Comparison of ENCODE assay signal across 10 cellular contexts in the genomic region with DNA sequence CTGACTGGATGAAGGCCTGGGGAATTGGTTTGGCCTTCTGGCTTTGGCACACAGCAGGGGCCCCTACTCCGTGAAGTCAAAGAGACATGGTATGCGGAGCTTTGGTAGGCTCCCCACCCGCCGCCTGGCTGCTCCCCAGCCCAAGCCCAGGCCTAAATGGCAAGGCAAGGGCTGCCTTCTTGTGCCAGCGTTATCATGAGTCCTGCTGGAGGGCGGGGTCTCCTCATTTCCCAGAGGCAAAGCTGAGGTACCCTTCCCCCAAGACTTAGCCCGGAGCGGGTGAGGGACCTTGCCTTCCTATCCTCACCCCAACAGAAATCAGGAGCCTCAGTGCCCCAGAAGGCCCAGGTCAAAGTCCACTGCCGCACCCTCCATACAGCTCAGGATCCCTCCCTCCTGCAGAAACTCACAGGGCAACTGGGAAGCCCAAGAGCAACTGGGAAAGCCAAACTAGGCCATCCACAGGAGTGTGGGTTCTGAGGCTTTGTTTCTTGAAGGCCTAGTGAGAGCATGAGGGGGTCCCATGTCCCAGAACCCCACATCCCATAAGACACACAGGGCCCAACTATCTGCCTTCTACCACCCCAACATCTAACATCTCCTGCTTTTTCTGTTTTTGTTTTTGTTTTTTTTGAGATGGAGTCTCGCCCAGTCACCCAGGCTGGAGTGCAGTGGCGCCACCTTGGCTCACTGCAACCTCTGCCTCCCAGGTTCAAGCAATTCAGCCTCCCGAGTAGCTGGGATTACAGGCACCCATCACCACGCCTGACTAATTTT. TPM values are rescaled to one million over a fixed set of nuclear protein-coding genes. Genes with fewer than 3 reads are reported as not detected.
DNase-seq lines count a peak whose midpoint lies in the region; ATAC-seq and TF ChIP-seq lines count a peak whose summit lies in the region.
"Had no signal": no experiment of that assay in that cellular context is flagged by ENCODE, and none has a peak within 500 bp of the region (broad histone marks: within the 10 kb centered on the region; RNA-seq: fewer than 3 reads in every experiment).

No MANE protein-coding gene starts in this region.

- POLR2A ChIA-PET in CD8-positive, alpha-beta memory T cell (lab: Charles Lee) = interaction anchor here (0.6 kb wide), 1 partner anchor 43 kb away, joined by 9 read pairs; no protein-coding TSS in a partner anchor
- POLR2A ChIA-PET in OCI-LY7 (lab: Charles Lee) = no interaction called here

- DNase-seq in CD8-positive, alpha-beta memory T cell = no peak
- no peak for DNase-seq in OCI-LY7 (ENCODE audit: low spot score)
- no peak for DNase-seq in endodermal cell
- no peak for DNase-seq in CD1c-positive myeloid dendritic cell (ENCODE audit: extremely low spot score)
- no peak for DNase-seq in hepatic stellate cell (ENCODE audit: low spot score)

- H3K27me3 ChIP-seq in CD8-positive, alpha-beta memory T cell (ENCODE audit: insufficient read depth, low read length, poor library complexity, severe bottlenecking) = no peaks in the 10 kb centered on the region
- H3K27me3 ChIP-seq in endodermal cell (ENCODE audit: control insufficient read depth, insufficient read depth, low read length, poor library complexity, severe bottlenecking) (no peaks in the 10 kb centered on the region), parathyroid adenoma (ENCODE audit: control insufficient read depth, insufficient read depth, low read length) (no peaks in the 10 kb centered on the region)

- peak overlapping the region; percentile 92 to 98 (median 96) for H3K27ac Mint-ChIP-seq in CD8-positive, alpha-beta memory T cell
- H3K27ac Mint-ChIP-seq in endodermal cell = peak overlapping the region; percentile 44

- no peak overlapping the region for H3K4me3 ChIP-seq in CD8-positive, alpha-beta memory T cell (ENCODE audit: low read length)
- H3K4me3 ChIP-seq in OCI-LY7 (ENCODE audit: low read depth, low read length, poor library complexity, severe bottlenecking) (no peak overlapping the region), endodermal cell (ENCODE audit: low read length) (no peak overlapping the region), parathyroid adenoma (ENCODE audit: low read depth, low read length) (peak overlapping the region; percentile 4)

- CTCF ChIA-PET in CD8-positive, alpha-beta memory T cell (lab: Charles Lee) = interaction anchor here (0.9 to 3.2 kb wide), 8 partner anchors 9 to 76 kb away, joined by 3 to 21 read pairs (median 6); partner anchors contain the start of genes PGAP3 and PNMT
- CTCF ChIA-PET in OCI-LY7 (lab: Charles Lee; ENCODE audit: unreplicated experiment) = no interaction called here

- H3K9me2 ChIP-seq in OCI-LY7 (ENCODE audit: insufficient read depth, low read length) = no peaks in the 10 kb centered on the region

- H3K9me3 Mint-ChIP-seq in CD8-positive, alpha-beta memory T cell = no peaks in the 10 kb centered on the region
- no peaks in the 10 kb centered on the region for H3K9me3 Mint-ChIP-seq in endodermal cell

- H3K4me1 Mint-ChIP-seq in CD8-positive, alpha-beta memory T cell = peaks cover 63 to 74% (median 67%) of the 10 kb centered on the region in 3 donors
- peaks cover 15% of the 10 kb centered on the region for H3K4me1 Mint-ChIP-seq in endodermal cell

- peak overlapping the region in 4 of 7 donors; percentile 47 to 79 (median 62) for H3K4me3 Mint-ChIP-seq in CD8-positive, alpha-beta memory T cell
- H3K4me3 Mint-ChIP-seq in endodermal cell = no peak overlapping the region

- H3K36me3 Mint-ChIP-seq in CD8-positive, alpha-beta memory T cell = peaks cover 10 to 18% (median 12%) of the 10 kb centered on the region in 3 donors
- H3K36me3 Mint-ChIP-seq in endodermal cell (ENCODE audit: low read depth) = peaks cover 42% of the 10 kb centered on the region

- no peak overlapping the region for H3K9ac ChIP-seq in endodermal cell (ENCODE audit: extremely low read depth, low read length, poor library complexity, severe bottlenecking)
- H3K9ac ChIP-seq in parathyroid adenoma = no peak overlapping the region

- intact Hi-C loops in OCI-LY7 (cut with micrococcal nuclease; ENCODE audit: unreplicated experiment) = no loop called here

- H3K4me2 ChIP-seq in OCI-LY7 (ENCODE audit: low read length) = no peak overlapping the region
- peak overlapping the region; percentile 62 for H3K4me2 ChIP-seq in parathyroid adenoma (ENCODE audit: low read length)

- no TSS peak for BruUV-seq in OCI-LY7 (replicated peaks; lab: Mats Ljungman, UMichigan)

- peaks cover 2% of the 10 kb centered on the region for H3K36me3 ChIP-seq in CD8-positive, alpha-beta memory T cell (ENCODE audit: insufficient read depth, low read length)
- no peaks in the 10 kb centered on the region for H3K36me3 ChIP-seq in OCI-LY7 (ENCODE audit: insufficient read depth, low read length)
- peaks cover 5% of the 10 kb centered on the region for H3K36me3 ChIP-seq in endodermal cell (ENCODE audit: control insufficient read depth, insufficient read depth, low read length)
- H3K36me3 ChIP-seq in parathyroid adenoma (ENCODE audit: control insufficient read depth, insufficient read depth, low read length) = no peaks in the 10 kb centered on the region

- no peaks in the 10 kb centered on the region for H3K9me3 ChIP-seq in CD8-positive, alpha-beta memory T cell (ENCODE audit: low read length)
- H3K9me3 ChIP-seq in OCI-LY7 (ENCODE audit: low read length) (no peaks in the 10 kb centered on the region), endodermal cell (ENCODE audit: control insufficient read depth, low read length) (no peaks in the 10 kb centered on the region), parathyroid adenoma (ENCODE audit: control insufficient read depth, low read length) (no peaks in the 10 kb centered on the region)

- H4K20me1 ChIP-seq in OCI-LY7 (ENCODE audit: insufficient read depth, low read length) = no peaks in the 10 kb centered on the region

- peaks cover 67% of the 10 kb centered on the region for H3K4me1 ChIP-seq in CD8-positive, alpha-beta memory T cell (ENCODE audit: insufficient read depth, low read length)
- H3K4me1 ChIP-seq in OCI-LY7 (ENCODE audit: insufficient read depth, low read length, poor library complexity, severe bottlenecking) (peaks cover 41% of the 10 kb centered on the region), endodermal cell (ENCODE audit: control insufficient read depth, insufficient read depth, low read length) (no peaks in the 10 kb centered on the region), parathyroid adenoma (peaks cover 38% of the 10 kb centered on the region)

- no peaks in the 10 kb centered on the region for H3K27me3 Mint-ChIP-seq in CD8-positive, alpha-beta memory T cell
- no peaks in the 10 kb centered on the region for H3K27me3 Mint-ChIP-seq in endodermal cell (ENCODE audit: insufficient read depth)

- TF ChIP-seq CTCF in OCI-LY7 (conservative IDR thresholded peaks at IDR 0.05; ENCODE audit: low read length) (peak; percentile 43; the same call in 1 of the 2 replicates), endodermal cell (conservative IDR thresholded peaks at IDR 0.05) (peak; percentile 55), parathyroid adenoma (IDR thresholded peaks at IDR 0.05) (no peak)

- ATAC-seq in GM21423 (IDR thresholded peaks at IDR 0.05; ENCODE audit: unreplicated experiment) = no peak
- no peak for ATAC-seq in GM21390 (IDR thresholded peaks at IDR 0.05; ENCODE audit: unreplicated experiment)

- WGBS in endodermal cell (ENCODE audit: insufficient coverage in 1 of 2, insufficient read length in 1 of 2), 2 experiments = 88 to 89% methylated on average over 10 to 13 of the region's 13 CpGs

- H2AFZ ChIP-seq in OCI-LY7 (ENCODE audit: low read length) = no peak overlapping the region; the same call in 1 of the 2 replicates
- H2AFZ ChIP-seq in parathyroid adenoma = no peak overlapping the region

- H3K27ac ChIP-seq in CD8-positive, alpha-beta memory T cell (ENCODE audit: low read depth, low read length) = no peak overlapping the region
- no peak overlapping the region for H3K27ac ChIP-seq in OCI-LY7 (ENCODE audit: low read depth, low read length, poor library complexity, severe bottlenecking)
- H3K27ac ChIP-seq in endodermal cell (ENCODE audit: low read depth, low read length) = no peak overlapping the region
- peak overlapping the region; percentile 91 for H3K27ac ChIP-seq in parathyroid adenoma

- no peaks in the 10 kb centered on the region for H3K79me2 ChIP-seq in OCI-LY7 (ENCODE audit: insufficient read depth, low read depth, low read length)
- H3K79me2 ChIP-seq in parathyroid adenoma = no peaks in the 10 kb centered on the region

RNA-seq across cellular contexts. Expression of gene PGAP3, which starts 9.3 kb away (rescaled TPM):
- total RNA-seq in CD8-positive, alpha-beta memory T cell = 10 to 100 TPM; 11.8 to 12.1 TPM
- 22.4 TPM for polyA plus RNA-seq in CD8-positive, alpha-beta memory T cell
- 4.5 and 8.7 TPM in 2 replicates for total RNA-seq in OCI-LY7 (2014; rRNA removed; shearing (Covaris generic))
- total RNA-seq in OCI-LY7 (2022) (9.2 and 12.4 TPM in 2 replicates), endodermal cell (10 to 100 TPM; 22.6 to 29.3 TPM)
- 12.2 TPM for polyA plus RNA-seq in endodermal cell (2013, experiment 1 of 2)
- polyA plus RNA-seq in endodermal cell (2013, experiment 2 of 2) = 11.0 TPM

RNA-seq across cellular contexts. Expression of gene PNMT, which starts 10.3 kb away (rescaled TPM):
- not detected for total RNA-seq in CD8-positive, alpha-beta memory T cell
- polyA plus RNA-seq in CD8-positive, alpha-beta memory T cell = 0.39 TPM
- total RNA-seq in OCI-LY7 (2014; rRNA removed; shearing (Covaris generic)) = not detected in 2 replicates
- total RNA-seq in OCI-LY7 (2022) = not detected in 2 replicates
- total RNA-seq in endodermal cell = 1 to 10 TPM in 1 of 2 donors, under 1 TPM in 1; 0.55 to 1.0 TPM
- 0.71 TPM for polyA plus RNA-seq in endodermal cell (2013, experiment 1 of 2)
- 0.37 TPM for polyA plus RNA-seq in endodermal cell (2013, experiment 2 of 2)
- total RNA-seq: kidney epithelial cell, urinary bladder had no signal

RNA-seq across cellular contexts. Expression of gene TCAP, which starts 13.4 kb away (rescaled TPM):
- 1 to 10 TPM in 1 of 2 experiments, under 1 TPM in 1; 0.97 to 1.6 TPM for total RNA-seq in CD8-positive, alpha-beta memory T cell
- not detected for polyA plus RNA-seq in CD8-positive, alpha-beta memory T cell
- total RNA-seq in OCI-LY7 (2014; rRNA removed; shearing (Covaris generic)) = 1.5 and 9.4 TPM in 2 replicates
- total RNA-seq in OCI-LY7 (2022) (2.7 TPM in 2 replicates), endodermal cell (1 to 10 TPM; 1.5 to 1.9 TPM)
- polyA plus RNA-seq in endodermal cell (2013, experiment 1 of 2) = 2.5 TPM
- 2.1 TPM for polyA plus RNA-seq in endodermal cell (2013, experiment 2 of 2)

RNA-seq across cellular contexts. Expression of gene ERBB2, which starts 21.3 kb away (rescaled TPM):
- 1 to 10 TPM; 3.6 to 3.9 TPM for total RNA-seq in CD8-positive, alpha-beta memory T cell
- 2.4 TPM for polyA plus RNA-seq in CD8-positive, alpha-beta memory T cell
- total RNA-seq in OCI-LY7 (2014; rRNA removed; shearing (Covaris generic)) = 5.8 and 6.5 TPM in 2 replicates
- total RNA-seq in OCI-LY7 (2022) = 11.4 and 14.6 TPM in 2 replicates
- 100 to 1,000 TPM; 110 to 133 TPM for total RNA-seq in endodermal cell
- 72.5 TPM for polyA plus RNA-seq in endodermal cell (2013, experiment 1 of 2)
- 68.6 TPM for polyA plus RNA-seq in endodermal cell (2013, experiment 2 of 2)

RNA-seq across cellular contexts. Expression of gene STARD3, which starts 41.6 kb away (rescaled TPM):
- 10 to 100 TPM; 71.4 to 74.1 TPM for total RNA-seq in CD8-positive, alpha-beta memory T cell
- polyA plus RNA-seq in CD8-positive, alpha-beta memory T cell = 44.5 TPM
- total RNA-seq in OCI-LY7 (2014; rRNA removed; shearing (Covaris generic)) = 33.7 and 36.5 TPM in 2 replicates
- total RNA-seq in OCI-LY7 (2022) = 54.2 and 62.1 TPM in 2 replicates
- total RNA-seq in endodermal cell = 10 to 100 TPM; 60.3 to 60.5 TPM
- 52.0 TPM for polyA plus RNA-seq in endodermal cell (2013, experiment 1 of 2)
- polyA plus RNA-seq in endodermal cell (2013, experiment 2 of 2) = 54.0 TPM
